Comparison of ENCODE assay signal across 9 cellular contexts in the genomic region with DNA sequence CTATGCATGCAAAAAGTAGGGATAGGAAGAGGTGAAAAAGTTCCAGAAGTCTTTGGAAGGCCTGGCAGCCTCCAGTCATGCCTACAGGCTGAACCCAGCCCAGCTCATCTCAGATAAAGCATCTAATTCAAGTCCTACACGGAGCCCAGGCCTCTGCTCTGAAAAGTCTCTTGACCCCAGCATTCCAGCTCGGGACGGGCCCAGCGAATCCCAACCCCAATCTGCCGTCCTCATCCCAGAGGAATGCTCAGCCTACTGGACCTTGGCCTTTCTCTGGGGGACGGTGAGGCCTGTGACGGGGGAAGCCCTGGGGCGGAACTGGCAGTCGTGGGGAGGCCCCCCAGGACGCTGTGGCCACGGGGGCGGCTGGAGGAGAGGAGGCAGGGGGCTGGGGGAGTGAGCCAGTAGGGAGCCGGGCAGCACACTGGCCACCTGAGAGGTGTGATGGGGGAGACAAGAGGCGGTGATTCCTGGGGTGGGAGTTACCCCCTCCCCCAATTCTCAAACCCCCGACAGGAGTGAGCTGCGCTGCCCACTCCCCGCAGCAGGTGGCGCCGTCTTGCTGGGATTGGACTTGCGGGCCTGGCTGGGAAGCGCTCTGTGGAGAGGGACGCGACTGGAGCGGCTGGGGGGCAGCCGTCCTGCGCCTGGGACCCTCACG.
A peak's percentile ranks its signal among the peaks of the same experiment; 100 is the strongest.
DNase-seq lines count a peak whose midpoint lies in the region; ATAC-seq, FAIRE-seq and TF ChIP-seq lines count a peak whose summit lies in the region.
"Had no signal": no experiment of that assay in that cellular context is flagged by ENCODE, and none has a peak within 500 bp of the region (broad histone marks: within the 10 kb centered on the region; RNA-seq: fewer than 3 reads in every experiment).

No MANE protein-coding gene starts in this region.

- peak overlapping the region; percentile 83; the same call in 1 of the 2 replicates for H4K5ac ChIP-seq in IMR-90 (ENCODE audit: low read depth, low read length)

- peak overlapping the region; percentile 5 to 93; a peak in 3 of 4 replicates for H4K8ac ChIP-seq in IMR-90 (ENCODE audit: low read depth in 2 of 2, low read length in 2 of 2)

- H3K79me2 ChIP-seq in keratinocyte (ENCODE audit: control insufficient read depth, insufficient read depth, low read length), result no peaks in the 10 kb centered on the region

- peak overlapping the region; percentile 78 for H2AK5ac ChIP-seq in IMR-90 (ENCODE audit: low read depth, low read length)

- H2BK15ac ChIP-seq in IMR-90 (ENCODE audit: low read depth, low read length), result peak overlapping the region; percentile 47; the same call in 2 of the 3 replicates

- POLR2A ChIA-PET in Caco-2 (lab: Charles Lee) (interaction anchor here (0.5 to 1.8 kb wide), 9 partner anchors 18 to 252 kb away, joined by 3 to 9 read pairs (median 4); partner anchors contain the start of gene ZFP36L2), IMR-90 (lab: Charles Lee; ENCODE audit: unreplicated experiment) (interaction anchor here (0.6 to 1.1 kb wide), 4 partner anchors 15 to 247 kb away, joined by 3 read pairs; no protein-coding TSS in a partner anchor)

- H3K9ac ChIP-seq in IMR-90 (ENCODE audit: low read depth, low read length) (peak overlapping the region; percentile 55; the same call in 1 of the 2 replicates), keratinocyte (ENCODE audit: control insufficient read depth, extremely low read depth, insufficient read depth, low read length) (peak overlapping the region; percentile 62)

- peak; percentile 95 to 98 for DNase-seq in Caco-2
- DNase-seq in IMR-90, result peak; percentile 63
- peak; percentile 88 for DNase-seq in WERI-Rb-1
- peak; percentile 69 to 82 for DNase-seq in cardiac fibroblast (ENCODE audit: low read depth in 2 of 2)
- DNase-seq in keratinocyte (ENCODE audit: low read depth, low spot score), result no peak
- DNase-seq in stimulated activated CD4-positive, alpha-beta T cell treated with anti-CD3 and anti-CD28 coated beads, Interleukin-12 subunit alpha, Interleukin-12 subunit beta, amount 100 ng/mL, for 4 hours, result peak; percentile 47

- dilution Hi-C loops in IMR-90 (cut with HindIII; ENCODE audit: low sequenced_read_pairs, unreplicated experiment), result no loop called here
- dilution Hi-C loops in keratinocyte (cut with MboI; ENCODE audit: extremely low pct_ligation_motif_present, low sequenced_read_pairs), result no loop called here

- peaks cover 14% of the 10 kb centered on the region for H3K36me3 Mint-ChIP-seq in Caco-2 (ENCODE audit: insufficient read depth, unreplicated experiment)

- H3K9me3 Mint-ChIP-seq in Caco-2 (ENCODE audit: unreplicated experiment), result no peaks in the 10 kb centered on the region

- 0 out of 2 replicates have a peak, but pooled peaks cover 6% of the 10 kb centered on the region for H3K9me1 ChIP-seq in IMR-90 (ENCODE audit: insufficient read depth, low read length)
- no peaks in the 10 kb centered on the region for H3K9me1 ChIP-seq in keratinocyte (ENCODE audit: control insufficient read depth, extremely low read depth, insufficient read depth, low read length)

- H3K4me1 ChIP-seq in Caco-2 (peaks cover 81% of the 10 kb centered on the region), IMR-90 (ENCODE audit: control insufficient read depth, insufficient read depth, low read length) (peaks cover 22% of the 10 kb centered on the region), keratinocyte (ENCODE audit: control insufficient read depth, extremely low read depth, insufficient read depth, low read length) (peaks cover 34% of the 10 kb centered on the region)

- peak overlapping the region; percentile 59 for H2AK9ac ChIP-seq in IMR-90 (replicated peaks; ENCODE audit: low read depth, low read length, poor library complexity)

- H3K4me1 Mint-ChIP-seq in Caco-2 (ENCODE audit: low read depth, unreplicated experiment), result peaks cover 73% of the 10 kb centered on the region

- peak overlapping the region; percentile 63; the same call in 1 of the 2 replicates for H3K18ac ChIP-seq in IMR-90 (ENCODE audit: low read depth, low read length)

- H3K27ac Mint-ChIP-seq in Caco-2 (ENCODE audit: unreplicated experiment), result peak overlapping the region; percentile 84

- H3K4me2 ChIP-seq in IMR-90 (ENCODE audit: low read depth, low read length) (peak overlapping the region; percentile 75), keratinocyte (ENCODE audit: control insufficient read depth, extremely low read depth, insufficient read depth, low read depth, low read length) (peak overlapping the region; percentile 73)

- intact Hi-C loops in Caco-2 (cut with micrococcal nuclease; ENCODE audit: unreplicated experiment), result loop anchor here (1.0 to 5.0 kb wide), 11 partner anchors 18 to 509 kb away; no protein-coding TSS in a partner anchor
- intact Hi-C loops in IMR-90 (cut with micrococcal nuclease), result loop anchor here (1.0 to 10.0 kb wide), 5 partner anchors 28 to 510 kb away; no protein-coding TSS in a partner anchor

- peak overlapping the region; percentile 81 for H4K91ac ChIP-seq in IMR-90 (ENCODE audit: insufficient read depth, low read depth, low read length)

- peak; percentile 97 for TF ChIP-seq RAD21 in IMR-90 (IDR thresholded peaks at IDR 0.05; ENCODE audit: low read length)

- peak overlapping the region; percentile 96 for H2BK120ac ChIP-seq in IMR-90 (ENCODE audit: low read depth, low read length)

- H3K9me3 ChIP-seq in Caco-2 (no peaks in the 10 kb centered on the region), IMR-90 (ENCODE audit: control insufficient read depth, insufficient read depth, low read length) (0 out of 2 replicates have a peak, but pooled peaks cover 2% of the 10 kb centered on the region), WERI-Rb-1 (ENCODE audit: severe bottlenecking) (no peaks in the 10 kb centered on the region), keratinocyte (ENCODE audit: control insufficient read depth, low read depth, low read length) (no peaks in the 10 kb centered on the region)

- peak overlapping the region; percentile 79 for H3K27ac ChIP-seq in IMR-90 (ENCODE audit: insufficient read depth, low read length)
- peak overlapping the region; percentile 6; the same call in 1 of the 2 replicates for H3K27ac ChIP-seq in WERI-Rb-1
- peak overlapping the region; percentile 34 for H3K27ac ChIP-seq in keratinocyte (ENCODE audit: control insufficient read depth, insufficient read depth, low read length)

- BruUV-seq in Caco-2 (replicated peaks; lab: Mats Ljungman, UMichigan) (no TSS peak), IMR-90 (replicated peaks; lab: Mats Ljungman, UMichigan) (no TSS peak)

- H4K20me1 ChIP-seq in IMR-90 (ENCODE audit: insufficient read depth, low read length) (no peaks in the 10 kb centered on the region), keratinocyte (ENCODE audit: control insufficient read depth, extremely low read depth, insufficient read depth, low read length) (no peaks in the 10 kb centered on the region)

- H3K56ac ChIP-seq in IMR-90 (ENCODE audit: extremely low read depth, insufficient read depth, low read length), result no peak overlapping the region

- H3K14ac ChIP-seq in IMR-90 (replicated peaks; ENCODE audit: low read depth, low read length), result peak overlapping the region; percentile 68

- H3K23ac ChIP-seq in IMR-90 (ENCODE audit: low read depth, low read length), result peak overlapping the region; percentile 18; the same call in 1 of the 2 replicates

- peak overlapping the region; percentile 63 for H3K4me3 Mint-ChIP-seq in Caco-2 (ENCODE audit: unreplicated experiment)

- H3K4me3 ChIP-seq in Caco-2 (ENCODE audit: low read depth, low read length), result peak overlapping the region; percentile 7; the same call in 1 of the 2 replicates
- H3K4me3 ChIP-seq in IMR-90 (ENCODE audit: insufficient read depth, low read depth, low read length), result peak overlapping the region; percentile 15; the same call in 1 of the 2 replicates
- H3K4me3 ChIP-seq in WERI-Rb-1 (ENCODE audit: low read depth, low read length), result peak overlapping the region; percentile 50
- peak overlapping the region; percentile 28 to 45 for H3K4me3 ChIP-seq in cardiac fibroblast (replicated peaks in 1 of 2; ENCODE audit: low read depth in 2 of 2, low read length in 2 of 2)
- H3K4me3 ChIP-seq in keratinocyte (ENCODE audit: control insufficient read depth in 2 of 3, extremely low read depth in 1 of 3, insufficient read depth in 2 of 3, low read depth in 1 of 3, low read length in 3 of 3), result peak overlapping the region in 1 of 3 experiments; percentile 27

- CTCF ChIA-PET in Caco-2 (lab: Charles Lee) (interaction anchor here (0.6 to 3.0 kb wide), 22 partner anchors 10 to 510 kb away, joined by 3 to 39 read pairs (median 4); partner anchors contain the start of gene ZFP36L2), IMR-90 (lab: Yijun Ruan, JAX) (interaction anchor here (0.6 to 1.8 kb wide), 10 partner anchors 11 to 510 kb away, joined by 3 to 8 read pairs (median 3); no protein-coding TSS in a partner anchor)

- no peaks in the 10 kb centered on the region for H3K79me1 ChIP-seq in IMR-90 (ENCODE audit: low read depth in 1 of 2, low read length in 2 of 2)

- peak; percentile 54; the same call in 1 of the 2 replicates for TF ChIP-seq POLR2A in IMR-90 (IDR thresholded peaks at IDR 0.05; ENCODE audit: low read depth, low read length)

- in situ Hi-C loops in IMR-90 (cut with MboI; ENCODE audit: low sequenced_read_pairs), result loop anchor here (10.0 kb wide), 1 partner anchor 250 kb away; the partner anchor contains the start of gene ZFP36L2

- H3K27me3 Mint-ChIP-seq in Caco-2 (ENCODE audit: insufficient read depth, unreplicated experiment), result no peaks in the 10 kb centered on the region

- H2AFZ ChIP-seq in IMR-90 (replicated peaks; ENCODE audit: low read length, poor library complexity) (peak overlapping the region; percentile 95), keratinocyte (ENCODE audit: control insufficient read depth, low read length) (peak overlapping the region; percentile 83)

- H3K36me3 ChIP-seq in Caco-2 (ENCODE audit: control insufficient read depth, insufficient read depth, low read length) (no peaks in the 10 kb centered on the region; the same call in 1 of the 2 replicates), IMR-90 (ENCODE audit: control insufficient read depth, insufficient read depth, low read length) (no peaks in the 10 kb centered on the region), WERI-Rb-1 (no peaks in the 10 kb centered on the region), keratinocyte (ENCODE audit: control insufficient read depth in 2 of 2, extremely low read depth in 1 of 2, insufficient read depth in 2 of 2, low read length in 2 of 2) (no peaks in the 10 kb centered on the region)

- peak overlapping the region; percentile 86 for H3K4ac ChIP-seq in IMR-90 (ENCODE audit: low read depth, low read length)

- 10% methylated on average over 2 of the region's 27 CpGs; no CpG with 5 or more reads in 1 of the 2 experiments for WGBS in IMR-90 (ENCODE audit: extremely low coverage in 2 of 2, insufficient read length in 1 of 2), 2 experiments

- peak overlapping the region; percentile 86 for H2BK20ac ChIP-seq in IMR-90 (ENCODE audit: low read depth, low read length)

- ATAC-seq in IMR-90 (ENCODE audit: low read depth) (peak; percentile 91), GM21723 (IDR thresholded peaks at IDR 0.05; ENCODE audit: unreplicated experiment) (no peak), GM18520 (IDR thresholded peaks at IDR 0.05; ENCODE audit: unreplicated experiment) (no peak)

- TF ChIP-seq CTCF in Caco-2 (IDR thresholded peaks at IDR 0.05; ENCODE audit: insufficient read depth in 1 of 2, low read depth in 1 of 2, low read length in 1 of 2, severe bottlenecking in 1 of 2, unreplicated experiment in 1 of 2), result peak; percentile 96 to 97
- peak; percentile 88 for TF ChIP-seq CTCF in IMR-90 (conservative IDR thresholded peaks at IDR 0.05; ENCODE audit: low read depth, low read length)
- TF ChIP-seq CTCF in WERI-Rb-1 (IDR thresholded peaks at IDR 0.05; ENCODE audit: low read depth, low read length), result peak; percentile 96
- peak; percentile 96 for TF ChIP-seq CTCF in cardiac fibroblast (IDR thresholded peaks at IDR 0.05; ENCODE audit: low read depth, low read length)
- peak; percentile 74 to 96 (median 96) for TF ChIP-seq CTCF in keratinocyte (optimal IDR thresholded peaks at IDR 0.05 in 1 of 3, IDR thresholded peaks at IDR 0.05 in 1 of 3, conservative IDR thresholded peaks at IDR 0.05 in 1 of 3; ENCODE audit: extremely low read depth in 1 of 3, insufficient read depth in 2 of 3, low read length in 3 of 3)

- H3K27me3 ChIP-seq in Caco-2 (replicated peaks; ENCODE audit: control insufficient read depth, insufficient read depth, low read length) (no peaks in the 10 kb centered on the region), IMR-90 (ENCODE audit: control insufficient read depth, insufficient read depth, low read length) (no peaks in the 10 kb centered on the region), WERI-Rb-1 (ENCODE audit: insufficient read depth, low read depth, severe bottlenecking) (no peaks in the 10 kb centered on the region), keratinocyte (ENCODE audit: control insufficient read depth, extremely low read depth, insufficient read depth, low read length) (no peaks in the 10 kb centered on the region)

- no peak for FAIRE-seq in keratinocyte (lab: Jason Lieb, UNC)
- FAIRE-seq: TTC549 had no signal

- H2BK5ac ChIP-seq in IMR-90 (ENCODE audit: low read depth, low read length, poor library complexity, severe bottlenecking), result peak overlapping the region; percentile 60

Comparison
In these comparisons a context has a peak if more than half of its experiments do, and no peak if none do; other contexts are left out.
1. H3K27ac ChIP-seq: peak in every context shown above with its lines; median percentile 79 in IMR-90; 34 in keratinocyte; 6 in WERI-Rb-1.